ENCODE assay signal across 20 cellular contexts in genomic region chr7:111568870-111569462, GRCh38. TPM values are rescaled to one million over a fixed set of nuclear protein-coding genes. Genes with fewer than 3 reads are reported as not detected.
A peak's percentile ranks its signal among the peaks of the same experiment; 100 is the strongest.
DNase-seq lines count a peak whose midpoint lies in the region; ATAC-seq, FAIRE-seq and TF ChIP-seq lines count a peak whose summit lies in the region.
"Had no signal": no experiment of that assay in that cellular context is flagged by ENCODE, and none has a peak within 500 bp of the region (broad histone marks: within the 10 kb centered on the region; RNA-seq: fewer than 3 reads in every experiment).

No MANE protein-coding gene starts in this region.

- no peak for TF ChIP-seq CTCF in WERI-Rb-1 (IDR thresholded peaks at IDR 0.05; ENCODE audit: low read depth, low read length)

- TF ChIP-seq POLR2A in GM12892 (IDR thresholded peaks at IDR 0.05; ENCODE audit: low read depth, low read length): no peak

- H3K9me3 ChIP-seq in WERI-Rb-1 (ENCODE audit: severe bottlenecking): peaks cover 4% of the 10 kb centered on the region

- H3K27me3 ChIP-seq in WERI-Rb-1 (ENCODE audit: insufficient read depth, low read depth, severe bottlenecking): no peaks in the 10 kb centered on the region
- H3K27me3 ChIP-seq: gastroesophageal sphincter had no signal

- no peak overlapping the region for H3K27ac ChIP-seq in WERI-Rb-1
- H3K27ac ChIP-seq: gastroesophageal sphincter, HL-60, lower lobe of right lung had no signal

- peak; percentile 68 for FAIRE-seq in GM12892 (lab: Jason Lieb, UNC)
- FAIRE-seq in GM19239 (lab: Jason Lieb, UNC): no peak
- FAIRE-seq: urothelium cell line had no signal

- DNase-seq in GM12892 (ENCODE audit: insufficient read length) (no peak), NCI-H524 (lab: John Stamatoyannopoulos, UW) (no peak), T1000 (lab: John Stamatoyannopoulos, UW) (no peak), GM19239 (ENCODE audit: insufficient read length, low spot score) (no peak), WERI-Rb-1 (no peak)
- DNase-seq: activated effector memory CD4-positive, alpha-beta T cell treated with Interleukin-2 at 50 U/mL for 16 hours; CD4-positive, alpha-beta memory T cell; DND-41; HFFc6; lower lobe of right lung; natural killer cell; NCI-H1092 treated with DMSO at 0.1 percent for 48 hours; stimulated activated CD4-positive, alpha-beta T cell treated with anti-CD3 and anti-CD28 coated beads, Interleukin-12 subunit alpha, Interleukin-12 subunit beta, amount 100 ng/mL, for 4 hours; T-cell had no signal

- H3K36me3 ChIP-seq in WERI-Rb-1: no peaks in the 10 kb centered on the region
- H3K36me3 ChIP-seq: gastroesophageal sphincter, lower lobe of right lung had no signal

- peak; percentile 71 for ATAC-seq in GM21360 (IDR thresholded peaks at IDR 0.05; ENCODE audit: unreplicated experiment)
- peak; percentile 96 for ATAC-seq in HG02852 (IDR thresholded peaks at IDR 0.05; ENCODE audit: unreplicated experiment)
- peak; percentile 79 for ATAC-seq in HG03520 (IDR thresholded peaks at IDR 0.05; ENCODE audit: unreplicated experiment)
- ATAC-seq: gastroesophageal sphincter, lower lobe of right lung, natural killer cell, T-cell had no signal

- H3K4me3 ChIP-seq in WERI-Rb-1 (ENCODE audit: low read depth, low read length): no peak overlapping the region
- H3K4me3 ChIP-seq: gastroesophageal sphincter, lower lobe of right lung had no signal

RNA-seq across cellular contexts. Expression of gene IMMP2L, which starts 6.7 kb away (rescaled TPM):
- 11.4 TPM for polyA plus RNA-seq in GM12892 (2012; ENCODE audit: missing spikeins)
